8 cellular contexts compared by ENCODE assay signal in the genomic region with DNA sequence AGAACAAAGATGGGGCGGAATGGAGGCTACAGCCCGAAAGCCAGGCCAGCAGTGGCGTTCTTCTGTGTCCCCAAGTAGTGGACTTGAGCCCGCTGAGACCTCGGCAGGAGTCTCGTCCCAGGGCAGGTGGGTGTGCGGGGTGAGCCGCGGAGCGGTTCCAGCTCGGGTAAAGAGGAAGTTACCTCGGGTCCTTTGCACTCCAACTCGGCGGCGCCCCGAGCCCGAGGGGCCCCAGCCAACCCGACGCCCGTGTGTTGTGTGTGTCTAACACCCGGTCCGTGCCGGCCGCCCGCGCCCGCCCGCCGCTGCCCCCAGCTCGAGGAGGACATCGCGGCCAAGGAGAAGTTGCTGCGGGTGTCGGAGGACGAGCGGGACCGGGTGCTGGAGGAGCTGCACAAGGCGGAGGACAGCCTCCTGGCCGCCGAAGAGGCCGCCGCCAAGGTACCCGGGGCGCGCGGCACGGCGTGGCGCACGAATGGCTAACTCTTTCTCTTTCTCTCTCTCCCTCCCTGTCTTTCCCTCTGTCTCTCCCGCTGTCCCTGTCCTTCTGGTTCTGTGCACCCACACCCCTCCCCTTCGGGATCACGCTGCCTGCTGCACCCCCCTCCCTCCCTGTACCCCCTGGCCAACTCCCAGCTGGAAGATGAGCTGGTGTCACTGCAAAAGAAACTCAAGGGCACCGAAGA. TPM values are rescaled to one million over a fixed set of nuclear protein-coding genes. Genes with fewer than 3 reads are reported as not detected.
A peak's percentile ranks its signal among the peaks of the same experiment; 100 is the strongest.
DNase-seq lines count a peak whose midpoint lies in the region; ATAC-seq and TF ChIP-seq lines count a peak whose summit lies in the region.

No MANE protein-coding gene starts in this region.

- CTCF ChIA-PET in activated CD4-positive, alpha-beta memory T cell treated with anti-CD3 and anti-CD28 coated beads, Interleukin-2, amount 10 ng/mL, durations not matched to agents 7 days and 5 days (lab: Charles Lee), result no interaction called here

- POLR2A ChIA-PET in activated CD4-positive, alpha-beta memory T cell treated with anti-CD3 and anti-CD28 coated beads, Interleukin-2, amount 10 ng/mL, durations not matched to agents 7 days and 5 days (lab: Charles Lee), result interaction anchor here (1.4 kb wide), 1 partner anchor 9 kb away, joined by 4 read pairs; no protein-coding TSS in a partner anchor

- no peak overlapping the region for H3K27ac Mint-ChIP-seq in activated CD4-positive, alpha-beta memory T cell treated with anti-CD3 and anti-CD28 coated beads, Interleukin-2, amount 10 ng/mL, durations not matched to agents 7 days and 5 days

- no peak for TF ChIP-seq CTCF in parathyroid adenoma (IDR thresholded peaks at IDR 0.05)
- no peak for TF ChIP-seq CTCF in omental fat pad (IDR thresholded peaks at IDR 0.05)

- peak overlapping the region; percentile 41 for H3K4me2 ChIP-seq in parathyroid adenoma (ENCODE audit: low read length)

- no peaks in the 10 kb centered on the region for H3K27me3 ChIP-seq in parathyroid adenoma (ENCODE audit: control insufficient read depth, insufficient read depth, low read length)

- peak; percentile 52 for DNase-seq in NCI-H82 (lab: John Stamatoyannopoulos, UW)
- DNase-seq in NCI-H82 treated with DMSO at 0.1 percent for 48 hours (lab: John Stamatoyannopoulos, UW; ENCODE audit: unreplicated experiment), result no peak
- no peak for DNase-seq in activated CD4-positive, alpha-beta memory T cell treated with anti-CD3 and anti-CD28 coated beads, Interleukin-2, amount 10 ng/mL, durations not matched to agents 7 days and 5 days
- DNase-seq in germinal center (ENCODE audit: low spot score), result peak; percentile 56
- DNase-seq in omental fat pad (ENCODE audit: low spot score), result no peak

- H3K36me3 ChIP-seq in parathyroid adenoma (ENCODE audit: control insufficient read depth, insufficient read depth, low read length), result no peaks in the 10 kb centered on the region

- no peaks in the 10 kb centered on the region for H3K79me2 ChIP-seq in parathyroid adenoma

- H3K4me3 Mint-ChIP-seq in activated CD4-positive, alpha-beta memory T cell treated with anti-CD3 and anti-CD28 coated beads, Interleukin-2, amount 10 ng/mL, durations not matched to agents 7 days and 5 days, result peak overlapping the region; percentile 30

- no peak for ATAC-seq in omental fat pad (ENCODE audit: low FRiP score)
- ATAC-seq in GM21515 (IDR thresholded peaks at IDR 0.05; ENCODE audit: unreplicated experiment), result no peak
- no peak for ATAC-seq in HG02938 (IDR thresholded peaks at IDR 0.05; ENCODE audit: unreplicated experiment)

- H3K4me3 ChIP-seq in parathyroid adenoma (ENCODE audit: low read depth, low read length), result peak overlapping the region; percentile 17

- no peaks in the 10 kb centered on the region for H3K9me3 Mint-ChIP-seq in activated CD4-positive, alpha-beta memory T cell treated with anti-CD3 and anti-CD28 coated beads, Interleukin-2, amount 10 ng/mL, durations not matched to agents 7 days and 5 days

- H3K4me1 Mint-ChIP-seq in activated CD4-positive, alpha-beta memory T cell treated with anti-CD3 and anti-CD28 coated beads, Interleukin-2, amount 10 ng/mL, durations not matched to agents 7 days and 5 days, result peaks cover 12% of the 10 kb centered on the region

- no peaks in the 10 kb centered on the region for H3K36me3 Mint-ChIP-seq in activated CD4-positive, alpha-beta memory T cell treated with anti-CD3 and anti-CD28 coated beads, Interleukin-2, amount 10 ng/mL, durations not matched to agents 7 days and 5 days (ENCODE audit: low read depth)

- H3K9ac ChIP-seq in parathyroid adenoma, result no peak overlapping the region

- peak overlapping the region; percentile 42 for H2AFZ ChIP-seq in parathyroid adenoma

- no peaks in the 10 kb centered on the region for H3K9me3 ChIP-seq in parathyroid adenoma (ENCODE audit: control insufficient read depth, low read length)

- no peaks in the 10 kb centered on the region for H3K4me1 ChIP-seq in parathyroid adenoma

- H3K27me3 Mint-ChIP-seq in activated CD4-positive, alpha-beta memory T cell treated with anti-CD3 and anti-CD28 coated beads, Interleukin-2, amount 10 ng/mL, durations not matched to agents 7 days and 5 days, result peaks cover 81% of the 10 kb centered on the region

- H3K27ac ChIP-seq in parathyroid adenoma, result no peak overlapping the region

RNA-seq across cellular contexts. Expression of a gene that starts 1.0 kb away (rescaled TPM):
- 1 to 10 TPM; 4.8 to 6.2 TPM for total RNA-seq in activated CD4-positive, alpha-beta memory T cell treated with anti-CD3 and anti-CD28 coated beads, Interleukin-2, amount 10 ng/mL, durations not matched to agents 7 days and 5 days
- 100 to 1,000 TPM; 167 to 702 (median 252) TPM for total RNA-seq in omental fat pad

Comparison
In these comparisons a context has a peak if more than half of its experiments do, and no peak if none do; other contexts are left out.
1. DNase-seq: peak in NCI-H82 (single experiment) and germinal center (single experiment); none in NCI-H82 treated with DMSO at 0.1 percent for 48 hours (single experiment), activated CD4-positive, alpha-beta memory T cell treated with anti-CD3 and anti-CD28 coated beads, Interleukin-2, amount 10 ng/mL, durations not matched to agents 7 days and 5 days (single experiment) and omental fat pad (single experiment).
2. RNA of a gene that starts 1.0 kb away (total RNA-seq): 167 to 702 TPM in omental fat pad; 4.8 to 6.2 TPM in activated CD4-positive, alpha-beta memory T cell treated with anti-CD3 and anti-CD28 coated beads, Interleukin-2, amount 10 ng/mL, durations not matched to agents 7 days and 5 days; every median in the first group is over 10 times any median in the second.